ENCODE assay signal across 13 cellular contexts in the genomic region with DNA sequence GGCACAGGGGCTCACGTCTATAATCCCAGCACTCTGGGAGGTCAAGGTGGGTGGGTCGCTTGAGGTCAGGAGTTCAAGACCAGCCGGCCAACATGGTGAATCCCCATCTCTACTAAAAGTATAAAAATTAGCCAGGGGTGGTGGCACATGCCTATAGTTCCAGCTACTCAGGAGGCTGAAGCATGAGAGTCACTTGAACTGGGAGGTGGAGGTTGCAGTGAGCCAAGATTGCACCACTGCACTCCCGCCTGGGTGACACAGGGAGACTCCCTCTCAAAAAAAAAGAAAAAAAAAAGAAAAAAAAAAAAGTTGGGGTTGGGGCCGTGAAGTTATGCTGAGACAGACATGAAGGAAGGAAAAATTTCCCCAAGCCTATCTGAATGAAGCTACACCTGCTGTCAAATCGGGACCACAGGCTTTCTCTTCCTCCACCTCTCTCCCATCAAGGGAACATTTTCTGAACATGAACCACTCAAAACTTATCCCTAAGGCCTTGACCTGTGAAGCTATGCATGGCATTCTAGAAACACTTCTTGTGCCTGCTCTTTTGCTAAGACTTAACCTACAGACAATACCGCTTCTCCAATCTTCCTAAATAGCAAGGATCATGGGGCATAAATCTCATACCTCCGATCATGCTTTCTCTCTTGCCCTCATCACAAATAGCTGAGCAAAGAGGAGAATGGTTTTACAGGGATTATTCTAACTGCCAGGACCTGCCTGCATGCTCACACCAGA.
"Had no signal": no experiment of that assay in that cellular context is flagged by ENCODE, and none has a peak within 500 bp of the region (broad histone marks: within the 10 kb centered on the region; RNA-seq: fewer than 3 reads in every experiment).

No MANE protein-coding gene starts in this region.

- H3K9me3 Mint-ChIP-seq: activated naive CD8-positive, alpha-beta T cell treated with anti-CD3 and anti-CD28 coated beads, Interleukin-2, amount 10 ng/mL, durations not matched to agents 7 days and 5 days; T-helper 2 cell treated with Interferon-gamma antibody and Interleukin-4, amounts not matched to agents 5 μg/mL and 100 μg/mL, for 36 hours had no signal

- H3K4me3 ChIP-seq: breast epithelium, tibial artery had no signal

- H3K4me1 ChIP-seq: breast epithelium, tibial artery had no signal

- H3K4me3 Mint-ChIP-seq: activated naive CD8-positive, alpha-beta T cell treated with anti-CD3 and anti-CD28 coated beads, Interleukin-2, amount 10 ng/mL, durations not matched to agents 7 days and 5 days; T-helper 2 cell treated with Interferon-gamma antibody and Interleukin-4, amounts not matched to agents 5 μg/mL and 100 μg/mL, for 36 hours had no signal

- H3K36me3 ChIP-seq: breast epithelium had no signal

- H3K27ac Mint-ChIP-seq: activated naive CD8-positive, alpha-beta T cell treated with anti-CD3 and anti-CD28 coated beads, Interleukin-2, amount 10 ng/mL, durations not matched to agents 7 days and 5 days; T-helper 2 cell treated with Interferon-gamma antibody and Interleukin-4, amounts not matched to agents 5 μg/mL and 100 μg/mL, for 36 hours had no signal

- H3K27me3 Mint-ChIP-seq: activated naive CD8-positive, alpha-beta T cell treated with anti-CD3 and anti-CD28 coated beads, Interleukin-2, amount 10 ng/mL, durations not matched to agents 7 days and 5 days had no signal

- H3K27me3 ChIP-seq: breast epithelium, tibial artery had no signal

- DNase-seq: activated effector memory CD4-positive, alpha-beta T cell treated with Interleukin-2 at 50 U/mL for 16 hours; activated naive CD8-positive, alpha-beta T cell treated with anti-CD3 and anti-CD28 coated beads, Interleukin-2, amount 10 ng/mL, durations not matched to agents 7 days and 5 days; activated T-cell treated with anti-CD3 and anti-CD28 coated beads for 4 hours; aorta; dermis blood vessel endothelial cell; left cardiac atrium; mammary epithelial cell; SK-N-SH; stimulated activated CD4-positive, alpha-beta T cell treated with anti-CD3 and anti-CD28 coated beads, Interleukin-2, amount 100 ng/mL, for 48 hours; tibial artery had no signal

- H3K27ac ChIP-seq: breast epithelium, tibial artery had no signal

- ATAC-seq: esophagus mucosa, left cardiac atrium had no signal

- H3K9me3 ChIP-seq: breast epithelium, SK-N-SH, tibial artery had no signal
